22 cellular contexts compared by ENCODE assay signal in the genomic region with DNA sequence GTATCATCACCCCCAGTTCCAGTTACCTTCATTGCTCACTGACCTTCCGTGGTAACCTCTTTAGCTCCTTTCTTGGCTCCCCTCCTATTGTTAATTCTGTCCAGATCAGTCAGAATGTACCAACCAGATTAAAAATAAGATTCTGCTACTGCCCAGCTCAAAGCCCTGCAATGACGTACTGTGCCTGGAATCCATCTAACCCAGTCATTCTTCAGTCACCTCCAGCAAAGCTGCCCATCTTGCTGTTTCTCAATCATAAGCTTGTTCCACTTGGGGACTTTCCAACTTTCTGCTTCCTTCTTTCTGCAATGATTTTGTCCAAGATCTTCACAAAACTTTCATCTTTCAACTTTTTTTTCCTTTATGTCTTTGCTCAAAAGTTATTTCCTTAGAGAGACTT.
DNase-seq lines count a peak whose midpoint lies in the region; ATAC-seq and TF ChIP-seq lines count a peak whose summit lies in the region.
"Had no signal": no experiment of that assay in that cellular context is flagged by ENCODE, and none has a peak within 500 bp of the region (broad histone marks: within the 10 kb centered on the region; RNA-seq: fewer than 3 reads in every experiment).

No MANE protein-coding gene starts in this region.

- TF ChIP-seq CTCF in RWPE2 (IDR thresholded peaks at IDR 0.05; ENCODE audit: poor library complexity, severe bottlenecking) (no peak), testis (IDR thresholded peaks at IDR 0.05) (no peak), lower leg skin (IDR thresholded peaks at IDR 0.05) (no peak)

- intact Hi-C loops in testis (cut with DNase I; ENCODE audit: low total_unique reads) (no loop called here), lower leg skin (cut with DNase I; ENCODE audit: low total_unique reads) (no loop called here)

- H3K27ac ChIP-seq in RWPE2 (ENCODE audit: poor library complexity, severe bottlenecking) (peak overlapping the region; percentile 12), epithelial cell of prostate (peak overlapping the region; percentile 9), testis (no peak overlapping the region)
- H3K27ac ChIP-seq: colonic mucosa, SJSA1, thyroid gland had no signal

- H3K4me3 ChIP-seq in RWPE2 (ENCODE audit: severe bottlenecking) (no peak overlapping the region), skeletal muscle cell (ENCODE audit: low read depth, low read length) (no peak overlapping the region), testis (no peak overlapping the region), lower leg skin (ENCODE audit: low read depth, poor library complexity, severe bottlenecking) (no peak overlapping the region)
- H3K4me3 ChIP-seq: colonic mucosa, HAP-1, SJSA1, thyroid gland had no signal

- H3K4me1 ChIP-seq in RWPE2 (ENCODE audit: insufficient read depth, poor library complexity, severe bottlenecking) = no peaks in the 10 kb centered on the region
- H3K4me1 ChIP-seq in testis = no peaks in the 10 kb centered on the region
- H3K4me1 ChIP-seq: colonic mucosa, HAP-1, SJSA1, thyroid gland had no signal

- peak; percentile 93 for ATAC-seq in RWPE2 (ENCODE audit: low read depth)
- ATAC-seq in GM19328 (IDR thresholded peaks at IDR 0.05; ENCODE audit: unreplicated experiment) = no peak
- ATAC-seq: activated T-cell treated with anti-CD3 and anti-CD28 coated beads, Interleukin-2, amount 50 U/mL, for 72 hours; left colon had no signal

- H3K9me3 ChIP-seq in RWPE2 (ENCODE audit: severe bottlenecking) = no peaks in the 10 kb centered on the region
- no peaks in the 10 kb centered on the region for H3K9me3 ChIP-seq in testis
- H3K9me3 ChIP-seq: colonic mucosa, HAP-1, SJSA1, thyroid gland had no signal

- 86 to 91% methylated on average over 2 of the region's 2 CpGs for WGBS in testis, 2 donors
- 65 to 82% methylated on average over 2 of the region's 2 CpGs for WGBS in lower leg skin, 2 donors

- DNase-seq in HPDE6-E6E7 (ENCODE audit: extremely low spot score) = peak; percentile 1
- peak; percentile 28 for DNase-seq in RWPE2 (ENCODE audit: low spot score)
- no peak for DNase-seq in epithelial cell of prostate (ENCODE audit: low read depth, low spot score)
- peak; percentile 84 for DNase-seq in skeletal muscle cell (ENCODE audit: low read depth)
- DNase-seq in testis = no peak
- no peak for DNase-seq in lower leg skin (ENCODE audit: low spot score in 2 of 2)
- DNase-seq in OCI-M2 (lab: John Stamatoyannopoulos, UW; ENCODE audit: unreplicated experiment) = no peak
- DNase-seq: activated CD4-positive, alpha-beta T cell treated with anti-CD3 and anti-CD28 coated beads, Interleukin-2, amount 50 U/mL, for 48 hours; activated naive CD8-positive, alpha-beta T cell treated with anti-CD3 and anti-CD28 coated beads, Interleukin-2, amount 10 ng/mL, durations not matched to agents 7 days and 5 days; activated T-cell treated with anti-CD3 and anti-CD28 coated beads, Interleukin-2, amount 50 U/mL, for 72 hours; colonic mucosa; DMS79; erythroblast; left colon; NCI-H1417 treated with DMSO at 0.1 percent for 48 hours; NK-92 treated with Interleukin-12 subunit alpha and Interleukin-12 subunit beta, amount 100 ng/mL, for 24 hours; nucleus accumbens; stimulated activated CD4-positive, alpha-beta T cell treated with anti-CD3 and anti-CD28 coated beads, Interleukin-4, amount 100 ng/mL, for 4 hours; thyroid gland had no signal

- H3K36me3 ChIP-seq in RWPE2 (ENCODE audit: low read depth) (no peaks in the 10 kb centered on the region), testis (ENCODE audit: low read depth, missing control alignments) (no peaks in the 10 kb centered on the region)
- H3K36me3 ChIP-seq: colonic mucosa, HAP-1, SJSA1, thyroid gland had no signal

- TF ChIP-seq POLR2A in testis (IDR thresholded peaks at IDR 0.05) (no peak), lower leg skin (IDR thresholded peaks at IDR 0.05) (no peak)

- no peaks in the 10 kb centered on the region for H3K27me3 ChIP-seq in RWPE2 (ENCODE audit: insufficient read depth, poor library complexity, severe bottlenecking)
- H3K27me3 ChIP-seq in testis = no peaks in the 10 kb centered on the region
- H3K27me3 ChIP-seq: colonic mucosa, SJSA1, thyroid gland had no signal

Comparison
In these comparisons a context has a peak if more than half of its experiments do, and no peak if none do; other contexts are left out.
1. DNase-seq: peak in HPDE6-E6E7 (single experiment), RWPE2 (single experiment) and skeletal muscle cell (single experiment); none in epithelial cell of prostate (single experiment), testis (single experiment), lower leg skin (0 of 2) and OCI-M2 (single experiment).
2. H3K27ac ChIP-seq: peak in RWPE2 (single experiment) and epithelial cell of prostate (single experiment); none in testis (0 of 2).